8 cellular contexts compared by ENCODE assay signal in the genomic region with DNA sequence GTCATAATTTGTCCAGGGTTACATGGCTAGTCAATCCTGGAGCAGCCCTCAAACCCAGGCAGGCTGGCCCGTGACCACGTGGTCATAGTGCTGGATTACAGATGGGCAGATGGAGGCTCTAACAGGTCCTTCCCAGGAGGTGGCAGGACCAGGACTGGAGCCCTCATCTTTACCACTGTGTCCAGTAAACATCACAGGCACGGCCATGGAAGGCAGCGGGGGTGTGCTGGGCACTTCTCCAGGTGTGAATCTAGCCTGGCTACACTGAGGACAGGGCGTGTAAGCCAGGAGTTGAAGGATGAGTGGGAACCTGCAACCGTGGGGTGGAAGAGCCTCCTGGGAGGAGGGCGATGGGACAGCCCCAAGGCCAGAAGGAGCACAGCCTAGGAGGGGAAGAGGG. TPM values are rescaled to one million over a fixed set of nuclear protein-coding genes. Genes with fewer than 3 reads are reported as not detected.
DNase-seq lines count a peak whose midpoint lies in the region; ATAC-seq and TF ChIP-seq lines count a peak whose summit lies in the region.
"Had no signal": no experiment of that assay in that cellular context is flagged by ENCODE, and none has a peak within 500 bp of the region (broad histone marks: within the 10 kb centered on the region; RNA-seq: fewer than 3 reads in every experiment).

No MANE protein-coding gene starts in this region.

- peak overlapping the region; percentile 31 to 76 for H3K27ac Mint-ChIP-seq in effector memory CD8-positive, alpha-beta T cell
- H3K27ac Mint-ChIP-seq in type B pancreatic cell, result peak overlapping the region; percentile 73

- no peaks in the 10 kb centered on the region for H3K9me3 Mint-ChIP-seq in effector memory CD8-positive, alpha-beta T cell
- no peaks in the 10 kb centered on the region for H3K9me3 Mint-ChIP-seq in type B pancreatic cell

- no peak for TF ChIP-seq CTCF in type B pancreatic cell (conservative IDR thresholded peaks at IDR 0.05)

- DNase-seq in Right ventricle myocardium inferior (ENCODE audit: missing footprints), result peak; percentile 28
- DNase-seq in left cardiac atrium, result no peak
- DNase-seq in effector memory CD8-positive, alpha-beta T cell, result no peak
- no peak for DNase-seq in type B pancreatic cell (ENCODE audit: extremely low spot score, unreplicated experiment)
- DNase-seq in ecto neural progenitor cell (ENCODE audit: low spot score), result no peak
- no peak for DNase-seq in stimulated activated naive CD4-positive, alpha-beta T cell (lab: John Stamatoyannopoulos, UW)
- DNase-seq: RPMI8226; stimulated activated CD4-positive, alpha-beta T cell treated with anti-CD3 and anti-CD28 coated beads, Interleukin-2, amount 100 ng/mL, for 24 hours had no signal

- H3K36me3 Mint-ChIP-seq in effector memory CD8-positive, alpha-beta T cell (ENCODE audit: insufficient read depth), result peaks cover 47% of the 10 kb centered on the region
- H3K36me3 Mint-ChIP-seq in type B pancreatic cell, result peaks cover 3% of the 10 kb centered on the region

- intact Hi-C loops in Right ventricle myocardium inferior (cut with DNase I), result no loop called here
- intact Hi-C loops in left cardiac atrium (cut with DNase I), result no loop called here

- H3K27me3 Mint-ChIP-seq in effector memory CD8-positive, alpha-beta T cell, result no peaks in the 10 kb centered on the region
- H3K27me3 Mint-ChIP-seq in type B pancreatic cell, result no peaks in the 10 kb centered on the region

- H3K4me3 Mint-ChIP-seq in effector memory CD8-positive, alpha-beta T cell, result peak overlapping the region in 1 of 2 donors; percentile 22
- no peak overlapping the region for H3K4me3 Mint-ChIP-seq in type B pancreatic cell

- H3K4me1 Mint-ChIP-seq in effector memory CD8-positive, alpha-beta T cell (ENCODE audit: low read depth in 2 of 2), result peaks cover 44 to 45% of the 10 kb centered on the region in 2 donors
- H3K4me1 Mint-ChIP-seq in type B pancreatic cell (ENCODE audit: unreplicated experiment), result peaks cover 39% of the 10 kb centered on the region

- ATAC-seq in Right ventricle myocardium inferior (no peak), left cardiac atrium (no peak)
- no peak for ATAC-seq in effector memory CD8-positive, alpha-beta T cell (replicated peaks)

RNA-seq across cellular contexts. Expression of a gene that starts 6.1 kb away (rescaled TPM):
- total RNA-seq in Right ventricle myocardium inferior, result 34.6 TPM
- total RNA-seq in left cardiac atrium, result 10 to 100 TPM; 34.7 to 42.1 TPM
- 44.8 and 70.3 TPM in 2 replicates for total RNA-seq in type B pancreatic cell (ENCODE audit: low replicate concordance)

RNA-seq across cellular contexts. Expression of a gene that starts 20.2 kb away (rescaled TPM):
- total RNA-seq in Right ventricle myocardium inferior (44.4 TPM), left cardiac atrium (10 to 100 TPM; 37.9 to 50.6 TPM), type B pancreatic cell (ENCODE audit: low replicate concordance) (54.9 and 78.9 TPM in 2 replicates)

RNA-seq across cellular contexts. Expression of a gene that starts 26.8 kb away (rescaled TPM):
- 0.51 TPM for total RNA-seq in Right ventricle myocardium inferior
- under 1 TPM; 0.12 to 0.16 TPM for total RNA-seq in left cardiac atrium
- 2.2 and 2.4 TPM in 2 replicates for total RNA-seq in type B pancreatic cell (ENCODE audit: low replicate concordance)

RNA-seq across cellular contexts. Expression of a gene that starts 27.3 kb away (rescaled TPM):
- total RNA-seq in Right ventricle myocardium inferior, result 3.7 TPM
- total RNA-seq in left cardiac atrium, result 1 to 10 TPM; 4.1 to 6.2 TPM
- 50.3 and 97.4 TPM in 2 replicates for total RNA-seq in type B pancreatic cell (ENCODE audit: low replicate concordance)

RNA-seq across cellular contexts. Expression of a gene that starts 32.7 kb away (rescaled TPM):
- 36.3 TPM for total RNA-seq in Right ventricle myocardium inferior
- total RNA-seq in left cardiac atrium, result 10 to 100 TPM; 31.7 to 34.4 TPM
- total RNA-seq in type B pancreatic cell (ENCODE audit: low replicate concordance), result 43.5 and 49.1 TPM in 2 replicates
